Comparison of ENCODE assay signal across 21 cellular contexts in the genomic region with DNA sequence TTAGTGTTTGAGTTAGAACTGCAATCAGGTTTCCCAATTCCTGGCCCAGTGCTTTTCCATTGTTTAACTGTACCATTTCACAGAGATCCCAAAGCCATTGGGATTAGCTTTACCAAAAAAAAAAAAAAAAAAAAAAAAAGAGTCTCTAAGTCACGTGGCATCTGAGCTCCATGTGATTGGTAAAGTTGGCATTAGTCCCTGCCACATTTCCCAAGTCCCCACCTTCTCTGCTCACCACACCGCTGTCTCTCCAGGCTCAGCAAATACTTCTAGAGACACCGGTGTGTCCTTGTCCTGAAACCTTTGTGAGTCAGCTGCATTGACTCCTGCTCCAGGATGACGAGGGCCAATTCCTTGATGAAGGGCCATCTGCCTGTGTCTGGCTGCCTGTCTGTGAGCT.
A peak's percentile ranks its signal among the peaks of the same experiment; 100 is the strongest.
DNase-seq lines count a peak whose midpoint lies in the region; FAIRE-seq and TF ChIP-seq lines count a peak whose summit lies in the region.
"Had no signal": no experiment of that assay in that cellular context is flagged by ENCODE, and none has a peak within 500 bp of the region (broad histone marks: within the 10 kb centered on the region; RNA-seq: fewer than 3 reads in every experiment).

No MANE protein-coding gene starts in this region.

- no peak overlapping the region for H3K56ac ChIP-seq in H9 (ENCODE audit: insufficient read length, low read depth, low read length)

- H3K9ac ChIP-seq in H9 (ENCODE audit: extremely low read depth, insufficient read length, low read length): no peak overlapping the region

- H3K9me3 Mint-ChIP-seq in H9: no peaks in the 10 kb centered on the region; a peak in 2 of 5 replicates
- H3K9me3 Mint-ChIP-seq: CD4-positive, alpha-beta T cell; HFFc6 had no signal

- no peaks in the 10 kb centered on the region for H3K36me3 Mint-ChIP-seq in H9 (ENCODE audit: insufficient read depth in 1 of 3, low read depth in 3 of 3)

- no peaks in the 10 kb centered on the region for H3K36me3 ChIP-seq in ascending aorta

- no peak overlapping the region for H4K8ac ChIP-seq in H9 (replicated peaks; ENCODE audit: insufficient read length, low read depth, low read length)

- H2BK15ac ChIP-seq in H9 (ENCODE audit: low read depth, low read length): no peak overlapping the region

- H4K5ac ChIP-seq in H9 (ENCODE audit: insufficient read length, low read depth, low read length): no peak overlapping the region

- no peaks in the 10 kb centered on the region for H3K27me3 ChIP-seq in H9 (ENCODE audit: insufficient read depth, low read length)
- no peaks in the 10 kb centered on the region for H3K27me3 ChIP-seq in ascending aorta

- no peak overlapping the region for H3K4me3 Mint-ChIP-seq in H9
- H3K4me3 Mint-ChIP-seq: B cell; CD4-positive, alpha-beta T cell; HFFc6 had no signal

- H3K27ac Mint-ChIP-seq in H9: no peak overlapping the region
- H3K27ac Mint-ChIP-seq: B cell; CD4-positive, alpha-beta T cell; HFFc6 had no signal

- H3K79me2 ChIP-seq in H9 (ENCODE audit: insufficient read depth, low read length): no peaks in the 10 kb centered on the region

- no peak overlapping the region for H2BK12ac ChIP-seq in H9 (ENCODE audit: insufficient read length, low read depth, low read length)

- no peak overlapping the region for H2BK20ac ChIP-seq in H9 (ENCODE audit: low read depth, low read length, poor library complexity, severe bottlenecking)

- H3K18ac ChIP-seq in H9 (ENCODE audit: insufficient read length, low read depth, low read length): no peak overlapping the region

- TF ChIP-seq CTCF in H9 (conservative IDR thresholded peaks at IDR 0.05) (no peak), fibroblast of the aortic adventitia (IDR thresholded peaks at IDR 0.05; ENCODE audit: insufficient read depth, low read length) (no peak), ascending aorta (IDR thresholded peaks at IDR 0.05) (no peak)

- no peak overlapping the region for H2BK5ac ChIP-seq in H9 (ENCODE audit: insufficient read length, low read length)

- no CpG with 5 or more reads among the region's 4 CpGs for WGBS in H9 (ENCODE audit: extremely low coverage, insufficient read length, low lambda C conversion rate)

- H3K4me1 ChIP-seq in H9 (ENCODE audit: insufficient read depth, low read length) (no peaks in the 10 kb centered on the region; the same call in 1 of the 2 replicates), ascending aorta (no peaks in the 10 kb centered on the region)

- no peak overlapping the region for H2AFZ ChIP-seq in H9 (ENCODE audit: low read length)

- H3K4me3 ChIP-seq in fibroblast of the aortic adventitia (ENCODE audit: low read depth, low read length) (no peak overlapping the region), ascending aorta (no peak overlapping the region)
- H3K4me3 ChIP-seq: GM12878 had no signal

- H3K27ac ChIP-seq in H9 (ENCODE audit: insufficient read length, low read depth, low read length) (no peak overlapping the region), ascending aorta (no peak overlapping the region)

- peaks cover 6% of the 10 kb centered on the region for H3K27me3 Mint-ChIP-seq in H9 (ENCODE audit: low read depth)

- intact Hi-C loops in ascending aorta (cut with DNase I): no loop called here

- no peaks in the 10 kb centered on the region for H3K23me2 ChIP-seq in H9 (ENCODE audit: insufficient read length, low read depth, low read length, poor library complexity, severe bottlenecking)

- 0 out of 2 replicates have a peak overlapping the region, but pooled peaks have one; percentile 52 for H3K14ac ChIP-seq in H9 (ENCODE audit: insufficient read depth, low read length)

- no peaks in the 10 kb centered on the region for H3K79me1 ChIP-seq in H9 (ENCODE audit: insufficient read depth, low read depth, low read length, poor library complexity, severe bottlenecking)

- H4K20me1 ChIP-seq in H9 (ENCODE audit: control insufficient read depth, insufficient read depth, insufficient read length): no peaks in the 10 kb centered on the region

- H3K9me3 ChIP-seq in H9 (ENCODE audit: control insufficient read depth, low read depth, low read length): no peaks in the 10 kb centered on the region
- H3K9me3 ChIP-seq in ascending aorta: no peaks in the 10 kb centered on the region

- no peak overlapping the region for H4K91ac ChIP-seq in H9 (ENCODE audit: insufficient read length, low read depth, low read length)

- H3K23ac ChIP-seq in H9 (ENCODE audit: insufficient read length, low read depth, low read length): no peak overlapping the region

- no peak overlapping the region for H3T11ph ChIP-seq in H9 (ENCODE audit: low read length)

- no peak for FAIRE-seq in GM19239 (lab: Jason Lieb, UNC)
- FAIRE-seq: GM12878, GM18507, H1 had no signal

- H3K4ac ChIP-seq in H9 (ENCODE audit: low read depth, low read length): no peak overlapping the region

- no peak overlapping the region for H2BK120ac ChIP-seq in H9 (ENCODE audit: low read depth, low read length, poor library complexity, severe bottlenecking)

- H3K4me2 ChIP-seq in H9 (ENCODE audit: insufficient read depth, insufficient read length, low read length): no peak overlapping the region

- DNase-seq in NCI-H82 (lab: John Stamatoyannopoulos, UW) (peak; percentile 7), NCI-H82 treated with DMSO at 0.1 percent for 48 hours (lab: John Stamatoyannopoulos, UW; ENCODE audit: unreplicated experiment) (no peak), H9 (no peak), fibroblast of the aortic adventitia (ENCODE audit: low read depth) (peak; percentile 13), UCSD-AML1 (lab: John Stamatoyannopoulos, UW; ENCODE audit: unreplicated experiment) (no peak), GM19239 (ENCODE audit: insufficient read length, low spot score) (no peak), CD1c-positive myeloid dendritic cell (ENCODE audit: extremely low spot score) (no peak), ascending aorta (ENCODE audit: low spot score in 2 of 2) (no peak)
- DNase-seq: CD4-positive, alpha-beta T cell; DMS79 treated with DMSO at 0.1 percent for 48 hours; GDM1; HFFc6; NCI-H1048; NCI-H146; NCI-H2081 treated with DMSO at 0.1 percent for 48 hours; NCI-H526; SIG-M5 had no signal

- no peak overlapping the region for H2AK5ac ChIP-seq in H9 (ENCODE audit: insufficient read length, low read length)

- H3K4me1 Mint-ChIP-seq in H9: peaks cover 3 to 19% of the 10 kb centered on the region in 2 experiments
- H3K4me1 Mint-ChIP-seq: B cell had no signal

Comparison
In these comparisons a context has a peak if more than half of its experiments do, and no peak if none do; other contexts are left out.
1. DNase-seq: peak in NCI-H82 (single experiment) and fibroblast of the aortic adventitia (single experiment); none in NCI-H82 treated with DMSO at 0.1 percent for 48 hours (single experiment), H9 (single experiment), UCSD-AML1 (single experiment), GM19239 (single experiment), CD1c-positive myeloid dendritic cell (single experiment) and ascending aorta (0 of 2).